ENCODE assay signal across 1 cellular context in genomic region chr6:127303917-127304316, GRCh38.
TF ChIP-seq lines count a peak whose summit lies in the region.

No MANE protein-coding gene starts in this region.

TF ChIP-seq in GM12878, 131 proteins besides CTCF, POLR2A, EP300 and RAD21:
- TF ChIP-seq ATF3 (IDR thresholded peaks at IDR 0.05; ENCODE audit: borderline replicate concordance, extremely low read depth, low read depth, low read length): no peak
- TF ChIP-seq HDAC2 (IDR thresholded peaks at IDR 0.05): no peak
- TF ChIP-seq E2F8 (IDR thresholded peaks at IDR 0.05; ENCODE audit: low read depth, partially characterized antibody): no peak
- no peak for TF ChIP-seq HDAC6 (IDR thresholded peaks at IDR 0.05; ENCODE audit: unreplicated experiment)
- no peak for TF ChIP-seq NFXL1 (IDR thresholded peaks at IDR 0.05; ENCODE audit: borderline replicate concordance)
- TF ChIP-seq SMAD1 (IDR thresholded peaks at IDR 0.05; ENCODE audit: low read depth, partially characterized antibody): no peak
- no peak for TF ChIP-seq CEBPB (IDR thresholded peaks at IDR 0.05; ENCODE audit: borderline replicate concordance in 1 of 2, low read depth in 2 of 2, low read length in 2 of 2)
- TF ChIP-seq ZBTB11 (CRISPR knock-in tag; IDR thresholded peaks at IDR 0.05): no peak
- TF ChIP-seq ZNF274 (IDR thresholded peaks at IDR 0.05; ENCODE audit: insufficient read depth, insufficient read length): no peak
- TF ChIP-seq BRCA1 (IDR thresholded peaks at IDR 0.05; ENCODE audit: low read depth, low read length): no peak
- TF ChIP-seq NR2C2 (IDR thresholded peaks at IDR 0.05; ENCODE audit: borderline replicate concordance, control insufficient read depth, insufficient read length, low read depth): no peak
- no peak for TF ChIP-seq MYB (IDR thresholded peaks at IDR 0.05; ENCODE audit: borderline replicate concordance, low read depth, low read length)
- no peak for TF ChIP-seq STAT1 (conservative IDR thresholded peaks at IDR 0.05)
- no peak for TF ChIP-seq TAF1 (IDR thresholded peaks at IDR 0.05; ENCODE audit: borderline replicate concordance, low read depth, low read length)
TF ChIP-seq in GM12878: peak in this region for 0.
